In the genomic region with DNA sequence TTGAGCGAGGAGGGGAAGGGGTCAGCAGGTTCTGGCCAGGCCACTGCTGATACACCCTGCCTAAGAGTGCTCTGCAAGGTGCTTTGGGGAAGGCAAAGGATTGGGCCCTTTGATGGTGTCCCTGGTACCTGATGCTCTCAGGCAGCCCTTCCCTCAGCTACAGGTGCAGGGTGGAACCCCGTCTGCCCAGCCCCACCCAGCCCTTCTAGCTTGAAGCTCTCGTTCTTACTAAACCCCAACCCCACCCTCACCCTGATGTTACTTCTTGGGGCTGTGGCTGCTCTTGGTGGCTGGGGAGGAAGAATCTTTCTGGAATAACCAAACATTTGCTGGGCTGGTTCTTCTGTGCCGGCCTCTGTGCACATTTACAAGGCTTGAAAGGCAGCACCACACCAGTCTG, we compare ENCODE assay signal across 10 cellular contexts. TPM values are rescaled to one million over a fixed set of nuclear protein-coding genes. Genes with fewer than 3 reads are reported as not detected.
DNase-seq lines count a peak whose midpoint lies in the region; ATAC-seq, FAIRE-seq and TF ChIP-seq lines count a peak whose summit lies in the region.
"Had no signal": no experiment of that assay in that cellular context is flagged by ENCODE, and none has a peak within 500 bp of the region (broad histone marks: within the 10 kb centered on the region; RNA-seq: fewer than 3 reads in every experiment).

No MANE protein-coding gene starts in this region.

- BruUV-seq in PC-3 (replicated peaks; lab: Mats Ljungman, UMichigan) = no TSS peak

- peak overlapping the region; percentile 98 for H3K27ac Mint-ChIP-seq in neural progenitor cell

- no peak for DNase-seq in NT2/D1 (ENCODE audit: low read depth, low spot score)
- no peak for DNase-seq in dorsolateral prefrontal cortex
- DNase-seq in neural progenitor cell (ENCODE audit: low spot score) = no peak
- no peak for DNase-seq in urothelium cell line (ENCODE audit: low spot score)
- no peak for DNase-seq in PC-3
- DNase-seq in H4 (ENCODE audit: low spot score) = no peak
- DNase-seq in NK-92 (lab: John Stamatoyannopoulos, UW; ENCODE audit: unreplicated experiment) = no peak
- DNase-seq: activated gamma-delta T cell had no signal

- no peak for ATAC-seq in PC-3

- H3K9ac ChIP-seq in BLaER1 treated with 17β-estradiol and CSF1 and Interleukin-3, amounts not matched to agents 10 nM and 100 nM = peak overlapping the region; percentile 73 to 99 (median 97)
- H3K9ac ChIP-seq in NT2/D1 (ENCODE audit: insufficient read length, low read depth) (peak overlapping the region; percentile 39), neural progenitor cell (peak overlapping the region; percentile 61), PC-3 (ENCODE audit: low read length) (no peak overlapping the region)

- POLR2A ChIA-PET in PC-3 (lab: Charles Lee; ENCODE audit: unreplicated experiment) = no interaction called here

- peaks cover 100% of the 10 kb centered on the region for H3K79me2 ChIP-seq in neural progenitor cell (ENCODE audit: low read depth)
- H3K79me2 ChIP-seq in PC-3 (ENCODE audit: low read length) = peaks cover 92% of the 10 kb centered on the region

- peaks cover 64% of the 10 kb centered on the region for H3F3A ChIP-seq in neural progenitor cell (ENCODE audit: low read depth)
- H3F3A ChIP-seq in PC-3 (ENCODE audit: low read length, unreplicated experiment) = peaks cover 10% of the 10 kb centered on the region

- no peaks in the 10 kb centered on the region for H3K27me3 ChIP-seq in BLaER1 treated with 17β-estradiol and CSF1 and Interleukin-3, amounts not matched to agents 10 nM and 100 nM
- H3K27me3 ChIP-seq in NT2/D1 (ENCODE audit: insufficient read depth, insufficient read length) = no peaks in the 10 kb centered on the region
- no peaks in the 10 kb centered on the region for H3K27me3 ChIP-seq in dorsolateral prefrontal cortex
- H3K27me3 ChIP-seq in neural progenitor cell = no peaks in the 10 kb centered on the region
- no peaks in the 10 kb centered on the region for H3K27me3 ChIP-seq in PC-3 (ENCODE audit: low read length)

- H3K4me2 ChIP-seq in BLaER1 treated with 17β-estradiol and CSF1 and Interleukin-3, amounts not matched to agents 10 nM and 100 nM = peak overlapping the region; percentile 90 to 100 (median 97)
- H3K4me2 ChIP-seq in neural progenitor cell (peak overlapping the region; percentile 83), PC-3 (ENCODE audit: low read length) (no peak overlapping the region)

- H3K4me1 Mint-ChIP-seq in neural progenitor cell = peaks cover 85% of the 10 kb centered on the region

- H3K4me3 ChIP-seq in BLaER1 treated with 17β-estradiol and CSF1 and Interleukin-3, amounts not matched to agents 10 nM and 100 nM = peak overlapping the region in 9 of 10 experiments; percentile 23 to 100 (median 48); a peak in 13 of 20 replicates
- no peak overlapping the region for H3K4me3 ChIP-seq in NT2/D1 (ENCODE audit: insufficient read length, low read depth)
- H3K4me3 ChIP-seq in dorsolateral prefrontal cortex = peak overlapping the region in 6 of 59 donors; percentile 2 to 24 (median 14)
- no peak overlapping the region for H3K4me3 ChIP-seq in neural progenitor cell
- H3K4me3 ChIP-seq in PC-3 (ENCODE audit: low read length) = no peak overlapping the region

- intact Hi-C loops in dorsolateral prefrontal cortex (cut with DNase I) = no loop called here
- intact Hi-C loops in PC-3 (cut with micrococcal nuclease) = no loop called here

- TF ChIP-seq CTCF in dorsolateral prefrontal cortex (IDR thresholded peaks at IDR 0.05 in 54 of 56, conservative IDR thresholded peaks at IDR 0.05 in 2 of 56; ENCODE audit: low read depth in 1 of 56, partially characterized antibody in 56 of 56) (no peak), neural progenitor cell (IDR thresholded peaks at IDR 0.05) (no peak), PC-3 (conservative IDR thresholded peaks at IDR 0.05; ENCODE audit: low read depth, low read length) (no peak)

- H3K27me3 Mint-ChIP-seq in neural progenitor cell (ENCODE audit: insufficient read depth, low read depth) = peaks cover 15% of the 10 kb centered on the region

- no peak overlapping the region for H2AFZ ChIP-seq in neural progenitor cell (replicated peaks)
- no peak overlapping the region for H2AFZ ChIP-seq in PC-3 (ENCODE audit: low read length)

- H3K4me3 Mint-ChIP-seq in neural progenitor cell = peak overlapping the region; percentile 73

- H4K20me1 ChIP-seq in BLaER1 treated with 17β-estradiol and CSF1 and Interleukin-3, amounts not matched to agents 10 nM and 100 nM = peaks cover 54 to 98% (median 75%) of the 10 kb centered on the region in 11 experiments
- peaks cover 79% of the 10 kb centered on the region for H4K20me1 ChIP-seq in neural progenitor cell (ENCODE audit: low read depth)
- peaks cover 34% of the 10 kb centered on the region for H4K20me1 ChIP-seq in PC-3 (ENCODE audit: low read length)

- no peaks in the 10 kb centered on the region for H3K9me3 ChIP-seq in BLaER1 treated with 17β-estradiol and CSF1 and Interleukin-3, amounts not matched to agents 10 nM and 100 nM (replicated peaks in 1 of 11)
- H3K9me3 ChIP-seq in NT2/D1 (ENCODE audit: insufficient read depth, low read length) (no peaks in the 10 kb centered on the region), neural progenitor cell (ENCODE audit: low read depth) (no peaks in the 10 kb centered on the region), PC-3 (ENCODE audit: low read length) (no peaks in the 10 kb centered on the region)

- no peaks in the 10 kb centered on the region for H3K9me3 Mint-ChIP-seq in neural progenitor cell

- peaks cover 22 to 72% (median 48%) of the 10 kb centered on the region in 11 experiments; a peak in 21 of 22 replicates for H3K36me3 ChIP-seq in BLaER1 treated with 17β-estradiol and CSF1 and Interleukin-3, amounts not matched to agents 10 nM and 100 nM
- H3K36me3 ChIP-seq in NT2/D1 (ENCODE audit: insufficient read depth, insufficient read length, low read length) (peaks cover 68% of the 10 kb centered on the region), neural progenitor cell (no peaks in the 10 kb centered on the region), PC-3 (ENCODE audit: low read depth, low read length) (peaks cover 10% of the 10 kb centered on the region; the same call in 1 of the 2 replicates)

- CTCF ChIA-PET in PC-3 (lab: Charles Lee) = no interaction called here

- peaks cover 10% of the 10 kb centered on the region for H3K36me3 Mint-ChIP-seq in neural progenitor cell

- peak overlapping the region; percentile 90 to 99 (median 94) for H3K27ac ChIP-seq in BLaER1 treated with 17β-estradiol and CSF1 and Interleukin-3, amounts not matched to agents 10 nM and 100 nM
- H3K27ac ChIP-seq in dorsolateral prefrontal cortex = peak overlapping the region in 54 of 59 donors; percentile 29 to 100 (median 83)
- peak overlapping the region; percentile 99 for H3K27ac ChIP-seq in neural progenitor cell
- H3K27ac ChIP-seq in PC-3 (ENCODE audit: low read length) = no peak overlapping the region

- H3K9me2 ChIP-seq in PC-3 (replicated peaks; ENCODE audit: low read length) = no peaks in the 10 kb centered on the region

- FAIRE-seq in urothelium cell line (lab: Jason Lieb, UNC) = no peak

- H3K4me1 ChIP-seq in BLaER1 treated with 17β-estradiol and CSF1 and Interleukin-3, amounts not matched to agents 10 nM and 100 nM = peaks cover 84 to 96% (median 93%) of the 10 kb centered on the region in 10 experiments
- peaks cover 72% of the 10 kb centered on the region for H3K4me1 ChIP-seq in NT2/D1 (ENCODE audit: insufficient read depth, insufficient read length)
- peaks cover 77% of the 10 kb centered on the region for H3K4me1 ChIP-seq in neural progenitor cell
- H3K4me1 ChIP-seq in PC-3 (ENCODE audit: insufficient read depth, low read length) = peaks cover 36% of the 10 kb centered on the region

RNA-seq across cellular contexts. Expression of a gene that starts 6.4 kb away (rescaled TPM):
- 100 to 1,000 TPM; 117 to 240 (median 161) TPM for total RNA-seq in dorsolateral prefrontal cortex
- 249 and 321 TPM in 2 replicates for total RNA-seq in neural progenitor cell (ENCODE audit: low replicate concordance)
- total RNA-seq in PC-3 (2014; rRNA removed) = 221 and 254 TPM in 2 replicates
- 127 and 141 TPM in 2 replicates for total RNA-seq in H4 (2014; rRNA removed; shearing (Covaris generic))

RNA-seq across cellular contexts. Expression of a gene that starts 26.6 kb away (rescaled TPM):
- total RNA-seq in dorsolateral prefrontal cortex (100 to 1,000 TPM in 85 of 120 experiments, 10 to 100 TPM in 35; 36.0 to 486 (median 135) TPM), neural progenitor cell (ENCODE audit: low replicate concordance) (0.80 and 8.6 TPM in 2 replicates), PC-3 (2014; rRNA removed) (40.1 and 63.9 TPM in 2 replicates)
- total RNA-seq in H4 (2014; rRNA removed; shearing (Covaris generic)) = 5.9 and 8.9 TPM in 2 replicates

RNA-seq across cellular contexts. Expression of a gene that starts 36.5 kb away (rescaled TPM):
- 1 to 10 TPM in 95 of 120 experiments, under 1 TPM in 23, not detected in 2; 0.31 to 7.4 (median 1.7) TPM for total RNA-seq in dorsolateral prefrontal cortex
- total RNA-seq in neural progenitor cell (ENCODE audit: low replicate concordance) = 0.37 TPM in 1 of 2 replicates, not detected in the other
- not detected in 2 replicates for total RNA-seq in PC-3 (2014; rRNA removed)
- not detected in 2 replicates for total RNA-seq in H4 (2014; rRNA removed; shearing (Covaris generic))
- total RNA-seq: RPMI7951 had no signal

RNA-seq across cellular contexts. Expression of a gene that starts 37.3 kb away (rescaled TPM):
- total RNA-seq in dorsolateral prefrontal cortex = 10 to 100 TPM; 12.5 to 71.4 (median 28.5) TPM
- total RNA-seq in neural progenitor cell (ENCODE audit: low replicate concordance) = 0.17 and 0.77 TPM in 2 replicates
- total RNA-seq in PC-3 (2014; rRNA removed) = 0.17 and 3.3 TPM in 2 replicates
- not detected in 2 replicates for total RNA-seq in H4 (2014; rRNA removed; shearing (Covaris generic))
- total RNA-seq: RPMI7951 had no signal

RNA-seq across cellular contexts. Expression of a gene that starts 49.9 kb away (rescaled TPM):
- total RNA-seq in dorsolateral prefrontal cortex = 10 to 100 TPM; 15.0 to 46.2 (median 28.8) TPM
- total RNA-seq in neural progenitor cell (ENCODE audit: low replicate concordance) = 26.4 and 45.6 TPM in 2 replicates
- total RNA-seq in PC-3 (2014; rRNA removed) = 223 and 300 TPM in 2 replicates
- total RNA-seq in H4 (2014; rRNA removed; shearing (Covaris generic)) = 57.5 and 60.5 TPM in 2 replicates

Comparison
In these comparisons a context has a peak if more than half of its experiments do, and no peak if none do; other contexts are left out.
1. H3K4me3 ChIP-seq: peak in BLaER1 treated with 17β-estradiol and CSF1 and Interleukin-3, amounts not matched to agents 10 nM and 100 nM (9 of 10); none in NT2/D1 (single experiment), neural progenitor cell (single experiment) and PC-3 (single experiment).